In genomic region chr7:134458341-134458805, GRCh38 we compare ENCODE assay signal across 8 cellular contexts. TPM values are rescaled to one million over a fixed set of nuclear protein-coding genes. Genes with fewer than 3 reads are reported as not detected.
DNase-seq lines count a peak whose midpoint lies in the region; ATAC-seq and TF ChIP-seq lines count a peak whose summit lies in the region.

No MANE protein-coding gene starts in this region.

- TF ChIP-seq CTCF in left ventricle myocardium inferior (IDR thresholded peaks at IDR 0.05; ENCODE audit: borderline replicate concordance) (peak; percentile 40), prostate gland (IDR thresholded peaks at IDR 0.05) (peak in 2 of 4 experiments; percentile 10 to 32), uterus (IDR thresholded peaks at IDR 0.05) (peak in 2 of 4 experiments; percentile 9 to 31)

- H3K36me3 ChIP-seq in left ventricle myocardium inferior: peaks cover 12% of the 10 kb centered on the region
- no peaks in the 10 kb centered on the region for H3K36me3 ChIP-seq in prostate gland
- H3K36me3 ChIP-seq in uterus: no peaks in the 10 kb centered on the region

- peaks cover 22% of the 10 kb centered on the region for H3K36me3 Mint-ChIP-seq in activated naive CD8-positive, alpha-beta T cell treated with anti-CD3 and anti-CD28 coated beads for 36 hours

- H3K27me3 ChIP-seq in left ventricle myocardium inferior (ENCODE audit: low read depth) (no peaks in the 10 kb centered on the region), prostate gland (replicated peaks; ENCODE audit: insufficient read depth) (no peaks in the 10 kb centered on the region), uterus (no peaks in the 10 kb centered on the region)

- peak overlapping the region; percentile 94 for H3K27ac ChIP-seq in left ventricle myocardium inferior (replicated peaks)
- peak overlapping the region; percentile 75 to 81 for H3K27ac ChIP-seq in prostate gland
- H3K27ac ChIP-seq in uterus: peak overlapping the region; percentile 84 to 91

- WGBS in prostate gland: under 1% methylated on average over 21 of the region's 37 CpGs

- peak; percentile 17 for DNase-seq in COR-L47 (lab: John Stamatoyannopoulos, UW)
- DNase-seq in SK-N-DZ (ENCODE audit: low spot score): peak; percentile 69
- DNase-seq in activated naive CD8-positive, alpha-beta T cell treated with anti-CD3 and anti-CD28 coated beads for 36 hours: peak; percentile 70
- DNase-seq in left ventricle myocardium inferior: peak; percentile 42
- DNase-seq in prostate gland (ENCODE audit: low spot score): peak; percentile 25
- peak; percentile 40 to 53 for DNase-seq in uterus

- no peaks in the 10 kb centered on the region for H3K9me3 ChIP-seq in left ventricle myocardium inferior (replicated peaks)
- no peaks in the 10 kb centered on the region for H3K9me3 ChIP-seq in prostate gland
- no peaks in the 10 kb centered on the region for H3K9me3 ChIP-seq in uterus

- peak overlapping the region; percentile 99 for H3K4me3 ChIP-seq in left ventricle myocardium inferior
- peak overlapping the region; percentile 57 to 83 for H3K4me3 ChIP-seq in prostate gland
- H3K4me3 ChIP-seq in uterus: peak overlapping the region; percentile 69 to 77

- peak overlapping the region; percentile 62 for H3K27ac Mint-ChIP-seq in activated naive CD8-positive, alpha-beta T cell treated with anti-CD3 and anti-CD28 coated beads for 36 hours

- no peaks in the 10 kb centered on the region for H3K27me3 Mint-ChIP-seq in activated naive CD8-positive, alpha-beta T cell treated with anti-CD3 and anti-CD28 coated beads for 36 hours

- H3K9me3 Mint-ChIP-seq in activated naive CD8-positive, alpha-beta T cell treated with anti-CD3 and anti-CD28 coated beads for 36 hours: no peaks in the 10 kb centered on the region

- no peak for TF ChIP-seq POLR2A in prostate gland (IDR thresholded peaks at IDR 0.05)
- no peak for TF ChIP-seq POLR2A in uterus (IDR thresholded peaks at IDR 0.05)

- peaks cover 48% of the 10 kb centered on the region for H3K4me1 ChIP-seq in left ventricle myocardium inferior
- no peaks in the 10 kb centered on the region for H3K4me1 ChIP-seq in prostate gland (replicated peaks)
- H3K4me1 ChIP-seq in uterus: peaks cover 0 to 3% of the 10 kb centered on the region in 2 donors

- ATAC-seq in GM19438 (IDR thresholded peaks at IDR 0.05; ENCODE audit: low read depth, unreplicated experiment) (peak; percentile 50), HG03521 (IDR thresholded peaks at IDR 0.05; ENCODE audit: unreplicated experiment) (peak; percentile 47)

- intact Hi-C loops in left ventricle myocardium inferior (cut with micrococcal nuclease) (no loop called here), prostate gland (cut with DNase I) (no loop called here), uterus (cut with DNase I; ENCODE audit: low total_unique reads) (no loop called here)

- peak overlapping the region; percentile 85 for H3K4me3 Mint-ChIP-seq in activated naive CD8-positive, alpha-beta T cell treated with anti-CD3 and anti-CD28 coated beads for 36 hours

- peaks cover 47% of the 10 kb centered on the region for H3K4me1 Mint-ChIP-seq in activated naive CD8-positive, alpha-beta T cell treated with anti-CD3 and anti-CD28 coated beads for 36 hours

RNA-seq across cellular contexts. Expression of gene AKR1B1, which starts 0.5 kb away (rescaled TPM):
- polyA plus RNA-seq in SK-N-DZ (2014; cell fraction: cytosol; rRNA removed): 263 and 296 TPM in 2 replicates
- polyA plus RNA-seq in SK-N-DZ (2014; cell fraction: nucleus; rRNA removed): 242 and 262 TPM in 2 replicates
- 100 to 1,000 TPM; 116 TPM for total RNA-seq in activated naive CD8-positive, alpha-beta T cell treated with anti-CD3 and anti-CD28 coated beads for 36 hours
- total RNA-seq in left ventricle myocardium inferior: 280 TPM
- total RNA-seq in prostate gland: 10 to 100 TPM; 30.5 to 75.0 TPM
- total RNA-seq in uterus: 10 to 100 TPM; 10.8 to 69.3 (median 40.8) TPM

Comparison
In these comparisons a context has a peak if more than half of its experiments do, and no peak if none do; other contexts are left out.
1. Peak in every context shown above with its lines: DNase-seq, ATAC-seq, H3K4me3 ChIP-seq and H3K27ac ChIP-seq.
2. DNase-seq: peak in every context shown above with its lines; median percentile 70 in activated naive CD8-positive, alpha-beta T cell treated with anti-CD3 and anti-CD28 coated beads for 36 hours; 69 in SK-N-DZ; 46 in uterus; 42 in left ventricle myocardium inferior; 25 in prostate gland; 17 in COR-L47.